8 cellular contexts compared by ENCODE assay signal in genomic region chr17:16491703-16492612, GRCh38. TPM values are rescaled to one million over a fixed set of nuclear protein-coding genes. Genes with fewer than 3 reads are reported as not detected.
DNase-seq lines count a peak whose midpoint lies in the region; ATAC-seq and TF ChIP-seq lines count a peak whose summit lies in the region.

Gene LRRC75A (minus strand): TSS chr17:16492193. CDS start chr17:16491990, 203 bp downstream.

- POLR2A ChIA-PET in AG04449 (lab: Yijun Ruan, JAX): no interaction called here

- H3K27ac Mint-ChIP-seq in activated T-helper 17 cell treated with anti-CD3 and anti-CD28 coated beads, Interleukin-2, amount 50 U/mL, for 72 hours: no peak within 1 kb of the TSS

- H3K36me3 ChIP-seq in neuron (ENCODE audit: insufficient read depth, low read length) (no peaks in the 10 kb centered on the region), testis (ENCODE audit: low read depth, missing control alignments) (no peaks in the 10 kb centered on the region)

- DNase-seq in AG04449 (ENCODE audit: low read depth, low spot score): no peak
- peak; percentile 1 for DNase-seq in NCI-H774 (lab: John Stamatoyannopoulos, UW)
- DNase-seq in foreskin keratinocyte: no peak
- peak; percentile 51 for DNase-seq in testis
- no peak for DNase-seq in GDM1 (lab: John Stamatoyannopoulos, UW)

- no peak for TF ChIP-seq POLR2A in testis (IDR thresholded peaks at IDR 0.05)

- H3K4me1 Mint-ChIP-seq in activated T-helper 17 cell treated with anti-CD3 and anti-CD28 coated beads, Interleukin-2, amount 50 U/mL, for 72 hours: no peaks in the 10 kb centered on the region

- H3K4me1 ChIP-seq in foreskin keratinocyte (no peaks in the 10 kb centered on the region), neuron (ENCODE audit: insufficient read depth, low read length) (peaks cover 8% of the 10 kb centered on the region), testis (peaks cover 44% of the 10 kb centered on the region)

- no peaks in the 10 kb centered on the region for H3K27me3 Mint-ChIP-seq in activated T-helper 17 cell treated with anti-CD3 and anti-CD28 coated beads, Interleukin-2, amount 50 U/mL, for 72 hours

- H3K9me3 ChIP-seq in neuron (ENCODE audit: low read length): no peaks in the 10 kb centered on the region
- H3K9me3 ChIP-seq in testis: no peaks in the 10 kb centered on the region

- intact Hi-C loops in testis (cut with DNase I; ENCODE audit: low total_unique reads): no loop called here

- H3K4me3 Mint-ChIP-seq in activated T-helper 17 cell treated with anti-CD3 and anti-CD28 coated beads, Interleukin-2, amount 50 U/mL, for 72 hours: peak within 1 kb of the TSS; percentile 72

- H3K27ac ChIP-seq in foreskin keratinocyte (no peak within 1 kb of the TSS), testis (peak within 1 kb of the TSS; percentile 59 to 66)

- H3K27me3 ChIP-seq in foreskin keratinocyte (peaks cover 90% of the 10 kb centered on the region), neuron (ENCODE audit: insufficient read depth, low read length) (peaks cover 12% of the 10 kb centered on the region), testis (no peaks in the 10 kb centered on the region)

- H3K9me3 Mint-ChIP-seq in activated T-helper 17 cell treated with anti-CD3 and anti-CD28 coated beads, Interleukin-2, amount 50 U/mL, for 72 hours: no peaks in the 10 kb centered on the region

- H3K4me3 ChIP-seq in AG04449 (ENCODE audit: low read depth, low read length): peak within 1 kb of the TSS; percentile 54
- H3K4me3 ChIP-seq in neuron (ENCODE audit: low read length): peak within 1 kb of the TSS; percentile 52
- H3K4me3 ChIP-seq in testis: peak within 1 kb of the TSS; percentile 61 to 64

- TF ChIP-seq CTCF in AG04449 (IDR thresholded peaks at IDR 0.05; ENCODE audit: insufficient read depth, low read length, missing control alignments) (peak; percentile 4), foreskin keratinocyte (conservative IDR thresholded peaks at IDR 0.05) (no peak), testis (IDR thresholded peaks at IDR 0.05) (no peak)

- peak; percentile 67 for ATAC-seq in GM19455 (IDR thresholded peaks at IDR 0.05; ENCODE audit: unreplicated experiment)
- peak; percentile 90 for ATAC-seq in activated T-helper 17 cell treated with anti-CD3 and anti-CD28 coated beads, Interleukin-2, amount 50 U/mL, for 72 hours (replicated peaks)
- ATAC-seq in foreskin keratinocyte: peak; percentile 76

- 0% methylated on average over 46 of the region's 134 CpGs; no CpG with 5 or more reads in 1 of the 2 donors for WGBS in testis, 2 donors

- H2AFZ ChIP-seq in neuron (ENCODE audit: low read depth, low read length): peak within 1 kb of the TSS; percentile 17

- CTCF ChIA-PET in AG04449 (lab: Yijun Ruan, JAX): interaction anchor here (1.1 to 1.3 kb wide), 2 partner anchors 14 kb away, joined by 3 read pairs; no protein-coding TSS in a partner anchor

- no peaks in the 10 kb centered on the region for H3K36me3 Mint-ChIP-seq in activated T-helper 17 cell treated with anti-CD3 and anti-CD28 coated beads, Interleukin-2, amount 50 U/mL, for 72 hours (ENCODE audit: low read depth)

RNA-seq across cellular contexts. Expression of gene LRRC75A, which starts in this region (rescaled TPM):
- total RNA-seq in activated T-helper 17 cell treated with anti-CD3 and anti-CD28 coated beads, Interleukin-2, amount 50 U/mL, for 72 hours: 1 to 10 TPM in 1 of 2 donors, under 1 TPM in 1; 0.90 to 2.3 TPM
- total RNA-seq in foreskin keratinocyte (not detected in 2 replicates), testis (10 to 100 TPM; 44.5 to 47.9 TPM)
- polyA plus RNA-seq in foreskin keratinocyte (0.10 and 0.11 TPM in 2 replicates), testis (ENCODE audit: insufficient read depth, low read depth, low replicate concordance) (39.1 TPM)

Comparison
In these comparisons a context has a peak if more than half of its experiments do, and no peak if none do; other contexts are left out.
1. RNA of gene LRRC75A (total RNA-seq): 44.5 to 47.9 TPM in testis; 0.90 to 2.3 TPM in activated T-helper 17 cell treated with anti-CD3 and anti-CD28 coated beads, Interleukin-2, amount 50 U/mL, for 72 hours and not detected in foreskin keratinocyte; every median in the first group is over 10 times any median in the second.
2. RNA of gene LRRC75A (polyA plus RNA-seq): 39.1 TPM in testis (single experiment); 0.10 to 0.11 TPM in foreskin keratinocyte; every median in the first group is over 10 times any median in the second.
3. Peak in ATAC-seq in foreskin keratinocyte; RNA of the gene not detected or under 1 TPM.
4. DNase-seq: peak in NCI-H774 (single experiment) and testis (single experiment); none in AG04449 (single experiment), foreskin keratinocyte (0 of 2) and GDM1 (single experiment).
5. Peak in every context shown above with its lines, with median percentiles within 50 percentile points of each other: H3K4me3 ChIP-seq and ATAC-seq.